In genomic region chr9:129334744-129335080, GRCh38 we compare ENCODE assay signal across 9 cellular contexts.
DNase-seq lines count a peak whose midpoint lies in the region; ATAC-seq, FAIRE-seq and TF ChIP-seq lines count a peak whose summit lies in the region.
"Had no signal": no experiment of that assay in that cellular context is flagged by ENCODE, and none has a peak within 500 bp of the region (broad histone marks: within the 10 kb centered on the region; RNA-seq: fewer than 3 reads in every experiment).

No MANE protein-coding gene starts in this region.

- peak overlapping the region; percentile 84 for H2AFZ ChIP-seq in K562 (ENCODE audit: low read depth, low read length)

- H4K20me1 ChIP-seq in K562 (replicated peaks; ENCODE audit: control insufficient read depth, insufficient read depth, low read length): no peaks in the 10 kb centered on the region

- H3K9me3 ChIP-seq in HUES48 (ENCODE audit: control insufficient read depth, insufficient read depth, low read length): no peaks in the 10 kb centered on the region
- 0 out of 2 replicates have a peak, but pooled peaks cover 10% of the 10 kb centered on the region for H3K9me3 ChIP-seq in K562 (replicated peaks; ENCODE audit: control insufficient read depth, insufficient read depth, low read depth, low read length)
- H3K9me3 ChIP-seq in liver (ENCODE audit: control insufficient read depth in 4 of 4, low read length in 3 of 4): peaks cover 0 to 3% (median 2%) of the 10 kb centered on the region in 4 donors
- peaks cover 6% of the 10 kb centered on the region for H3K9me3 ChIP-seq in suprapubic skin

- TF ChIP-seq RAD21 in K562 (CRISPR knock-in tag; conservative IDR thresholded peaks at IDR 0.05 in 1 of 2, IDR thresholded peaks at IDR 0.05 in 1 of 2) (no peak), liver (IDR thresholded peaks at IDR 0.05) (no peak)

- TF ChIP-seq POLR2A in K562 (conservative IDR thresholded peaks at IDR 0.05) (no peak), suprapubic skin (IDR thresholded peaks at IDR 0.05) (no peak)

- H3K4me3 ChIP-seq in HUES48 (ENCODE audit: low read depth, low read length) (peak overlapping the region; percentile 51; the same call in 1 of the 2 replicates), K562 (peak overlapping the region; percentile 10; the same call in 1 of the 2 replicates), liver (ENCODE audit: low read depth in 1 of 3, low read length in 3 of 3) (no peak overlapping the region), suprapubic skin (peak overlapping the region; percentile 23)

- in situ Hi-C loops in K562 (cut with MboI): loop anchor here (25.0 kb wide), 1 partner anchor 278 kb away; the partner anchor contains the start of gene C9orf50

- TF ChIP-seq CTCF in K562 (IDR thresholded peaks at IDR 0.05 in 2 of 3, conservative IDR thresholded peaks at IDR 0.05 in 1 of 3; ENCODE audit: insufficient read depth in 2 of 3, low read depth in 1 of 3, low read length in 3 of 3) (no peak), liver (IDR thresholded peaks at IDR 0.05; ENCODE audit: low read depth, low read length, missing input control) (no peak), suprapubic skin (IDR thresholded peaks at IDR 0.05) (no peak)

- H3K27me3 ChIP-seq in HUES48 (ENCODE audit: control insufficient read depth, insufficient read depth, low read length): 0 out of 2 replicates have a peak, but pooled peaks cover 3% of the 10 kb centered on the region
- no peaks in the 10 kb centered on the region for H3K27me3 ChIP-seq in K562 (ENCODE audit: control insufficient read depth in 2 of 2, insufficient read depth in 2 of 2, low read length in 2 of 2)
- no peaks in the 10 kb centered on the region for H3K27me3 ChIP-seq in liver (ENCODE audit: control insufficient read depth in 4 of 4, insufficient read depth in 4 of 4, low read length in 3 of 4)
- no peaks in the 10 kb centered on the region for H3K27me3 ChIP-seq in suprapubic skin

- DNase-seq in K562 (ENCODE audit: extremely low read depth in 1 of 4, low spot score in 3 of 4) (no peak), suprapubic skin (ENCODE audit: low spot score in 2 of 2) (no peak), cerebellum (ENCODE audit: low spot score) (no peak)
- DNase-seq: NCI-H1694 treated with DMSO at 0.1 percent for 48 hours had no signal

- H3K4me2 ChIP-seq in K562 (ENCODE audit: insufficient read depth, low read length): peak overlapping the region; percentile 61; the same call in 1 of the 2 replicates

- FAIRE-seq in K562 (lab: Jason Lieb, UNC): no peak
- FAIRE-seq: GM12892 had no signal

- no TSS peak for BruUV-seq in K562 (replicated peaks; lab: Mats Ljungman, UMichigan)

- no peak for TF ChIP-seq EP300 in K562 (IDR thresholded peaks at IDR 0.05; ENCODE audit: low read length)
- no peak for TF ChIP-seq EP300 in suprapubic skin (IDR thresholded peaks at IDR 0.05)

- H3K79me2 ChIP-seq in K562 (ENCODE audit: control insufficient read depth, insufficient read depth, low read length): no peaks in the 10 kb centered on the region

- ATAC-seq in K562: no peak
- ATAC-seq in HG02973 (IDR thresholded peaks at IDR 0.05; ENCODE audit: unreplicated experiment): no peak
- ATAC-seq in HG03565 (IDR thresholded peaks at IDR 0.05; ENCODE audit: unreplicated experiment): no peak

- 52% methylated on average over 2 of the region's 2 CpGs for WGBS in K562 (ENCODE audit: insufficient coverage, low coverage, missing lambda C conversion rate)
- 57% methylated on average over 2 of the region's 2 CpGs for WGBS in liver
- WGBS in suprapubic skin: 39% methylated on average over 2 of the region's 2 CpGs

- H3K9ac ChIP-seq in HUES48 (ENCODE audit: low read depth, low read length): peak overlapping the region; percentile 50
- H3K9ac ChIP-seq in K562 (ENCODE audit: insufficient read depth in 1 of 2, low read depth in 2 of 2, low read length in 2 of 2): peak overlapping the region; percentile 41 to 89
- H3K9ac ChIP-seq in liver (ENCODE audit: low read depth in 1 of 2, low read length in 2 of 2): peak overlapping the region; percentile 1 to 2

- peak overlapping the region; percentile 96 for H3K27ac ChIP-seq in HUES48 (ENCODE audit: low read depth, low read length)
- H3K27ac ChIP-seq in K562 (ENCODE audit: extremely low read depth, low read depth, low read length): peak overlapping the region; percentile 63; the same call in 1 of the 3 replicates
- peak overlapping the region; percentile 92 to 95 for H3K27ac ChIP-seq in liver (ENCODE audit: low read depth in 1 of 2, low read length in 2 of 2)
- H3K27ac ChIP-seq in suprapubic skin: peak overlapping the region; percentile 81

- intact Hi-C loops in K562 (cut with micrococcal nuclease): loop anchor here (5.0 kb wide), 1 partner anchor 157 kb away; the partner anchor contains the start of gene IER5L

- peaks cover 41% of the 10 kb centered on the region for H3K4me1 ChIP-seq in HUES48 (ENCODE audit: control insufficient read depth, insufficient read depth, low read length)
- H3K4me1 ChIP-seq in K562 (replicated peaks in 1 of 2; ENCODE audit: control insufficient read depth in 2 of 2, insufficient read depth in 2 of 2, low read length in 2 of 2): peaks cover 14 to 32% of the 10 kb centered on the region in 2 experiments
- peaks cover 12 to 30% (median 19%) of the 10 kb centered on the region in 4 donors for H3K4me1 ChIP-seq in liver (ENCODE audit: control insufficient read depth in 4 of 4, insufficient read depth in 4 of 4, low read length in 3 of 4)
- peaks cover 67% of the 10 kb centered on the region for H3K4me1 ChIP-seq in suprapubic skin

- no peaks in the 10 kb centered on the region for H3K9me1 ChIP-seq in K562 (ENCODE audit: control insufficient read depth, insufficient read depth, low read length)

- H3K36me3 ChIP-seq in HUES48 (ENCODE audit: control insufficient read depth, insufficient read depth, low read length): no peaks in the 10 kb centered on the region
- no peaks in the 10 kb centered on the region for H3K36me3 ChIP-seq in K562 (ENCODE audit: control insufficient read depth, insufficient read depth, low read length)
- no peaks in the 10 kb centered on the region for H3K36me3 ChIP-seq in liver (ENCODE audit: control insufficient read depth in 4 of 4, insufficient read depth in 3 of 4, low read depth in 1 of 4, low read length in 3 of 4)
- H3K36me3 ChIP-seq in suprapubic skin: no peaks in the 10 kb centered on the region

- POLR2A ChIA-PET in K562 (lab: Yijun Ruan, JAX): interaction anchor here (0.6 to 1.2 kb wide), 4 partner anchors 9 to 17 kb away, joined by 3 to 4 read pairs (median 4); no protein-coding TSS in a partner anchor

- CTCF ChIA-PET in K562 (lab: Yijun Ruan, JAX; ENCODE audit: low intra/inter-chr PET ratio): interaction anchor here (0.6 kb wide), 1 partner anchor 553 kb away, joined by 3 read pairs; no protein-coding TSS in a partner anchor

TF ChIP-seq in K562, 482 proteins besides CTCF, POLR2A, EP300 and RAD21 (continues in another document):
- TF ChIP-seq MEIS2 (IDR thresholded peaks at IDR 0.05; ENCODE audit: partially characterized antibody) (no peak), ESRRA (IDR thresholded peaks at IDR 0.05; ENCODE audit: borderline replicate concordance, low read depth) (peak; percentile 12; the same call in 1 of the 2 replicates), SIN3A (IDR thresholded peaks at IDR 0.05; ENCODE audit: borderline replicate concordance in 2 of 2, control insufficient read depth in 1 of 2, low read depth in 2 of 2, low read length in 2 of 2) (no peak), BRCA1 (IDR thresholded peaks at IDR 0.05) (no peak), BRCA1 (CRISPR knock-in tag; IDR thresholded peaks at IDR 0.05) (0 out of 2 replicates have a peak, but pooled peaks have one; percentile 14), ZNF707 (CRISPR knock-in tag; conservative IDR thresholded peaks at IDR 0.05) (no peak)
- TF ChIP-seq, protein P1, sequence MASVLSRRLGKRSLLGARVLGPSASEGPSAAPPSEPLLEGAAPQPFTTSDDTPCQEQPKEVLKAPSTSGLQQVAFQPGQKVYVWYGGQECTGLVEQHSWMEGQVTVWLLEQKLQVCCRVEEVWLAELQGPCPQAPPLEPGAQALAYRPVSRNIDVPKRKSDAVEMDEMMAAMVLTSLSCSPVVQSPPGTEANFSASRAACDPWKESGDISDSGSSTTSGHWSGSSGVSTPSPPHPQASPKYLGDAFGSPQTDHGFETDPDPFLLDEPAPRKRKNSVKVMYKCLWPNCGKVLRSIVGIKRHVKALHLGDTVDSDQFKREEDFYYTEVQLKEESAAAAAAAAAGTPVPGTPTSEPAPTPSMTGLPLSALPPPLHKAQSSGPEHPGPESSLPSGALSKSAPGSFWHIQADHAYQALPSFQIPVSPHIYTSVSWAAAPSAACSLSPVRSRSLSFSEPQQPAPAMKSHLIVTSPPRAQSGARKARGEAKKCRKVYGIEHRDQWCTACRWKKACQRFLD (CRISPR knock-in tag; IDR thresholded peaks at IDR 0.05): peak; percentile 73; the same call in 1 of the 2 replicates

TF ChIP-seq in liver, 16 proteins besides CTCF, POLR2A, EP300 and RAD21:
- TF ChIP-seq HNF4A (conservative IDR thresholded peaks at IDR 0.05): no peak

Comparison
In these comparisons a context has a peak if more than half of its experiments do, and no peak if none do; other contexts are left out.
1. H3K4me3 ChIP-seq: peak in HUES48 (single experiment), K562 (single experiment) and suprapubic skin (single experiment); none in liver (0 of 3).
2. H3K9ac ChIP-seq: peak in every context shown above with its lines; median percentile 65 in K562; 50 in HUES48; 2 in liver.
3. Peak in every context shown above with its lines, with median percentiles within 50 percentile points of each other: H3K27ac ChIP-seq.